In genomic region chrX:54178100-54178940, GRCh38 we compare ENCODE assay signal across 10 cellular contexts. TPM values are rescaled to one million over a fixed set of nuclear protein-coding genes. Genes with fewer than 3 reads are reported as not detected.
DNase-seq lines count a peak whose midpoint lies in the region; ATAC-seq, FAIRE-seq and TF ChIP-seq lines count a peak whose summit lies in the region.
"Had no signal": no experiment of that assay in that cellular context is flagged by ENCODE, and none has a peak within 500 bp of the region (broad histone marks: within the 10 kb centered on the region; RNA-seq: fewer than 3 reads in every experiment).

No MANE protein-coding gene starts in this region.

- no peak overlapping the region for H3K4me2 ChIP-seq in neural cell (ENCODE audit: low read length)

- peaks cover 23% of the 10 kb centered on the region for H3K79me2 ChIP-seq in neural cell (replicated peaks; ENCODE audit: insufficient read depth, low read length)

- H4K20me1 ChIP-seq in neural cell (ENCODE audit: insufficient read depth) = no peaks in the 10 kb centered on the region

- no peak for TF ChIP-seq CTCF in neural cell (IDR thresholded peaks at IDR 0.05; ENCODE audit: poor library complexity, severe bottlenecking)

- H3K27ac ChIP-seq in neural cell (ENCODE audit: low read length) = no peak overlapping the region

- no peak for FAIRE-seq in HTR-8/SVneo (lab: Jason Lieb, UNC)

- no peaks in the 10 kb centered on the region for H3K27me3 ChIP-seq in neural cell (ENCODE audit: insufficient read depth, low read depth, low read length)

- TF ChIP-seq EP300 in neural cell (conservative IDR thresholded peaks at IDR 0.05; ENCODE audit: poor library complexity, severe bottlenecking) = no peak

- H3F3A ChIP-seq in neural cell (ENCODE audit: insufficient read depth, low read length, poor library complexity, severe bottlenecking) = no peaks in the 10 kb centered on the region

- no peak overlapping the region for H2AFZ ChIP-seq in neural cell (ENCODE audit: low read depth, low read length)

- no peak overlapping the region for H3K9ac ChIP-seq in neural cell (ENCODE audit: low read length)

- no peaks in the 10 kb centered on the region for H3K36me3 ChIP-seq in neural cell (ENCODE audit: insufficient read depth, low read length)

- no peaks in the 10 kb centered on the region for H3K9me3 ChIP-seq in neural cell (ENCODE audit: low read length)

- DNase-seq in GM03348 (ENCODE audit: low spot score) (peak; percentile 38), HTR-8/SVneo (ENCODE audit: insufficient read length, low spot score) (peak; percentile 25), astrocyte of the hippocampus (ENCODE audit: low read depth, low spot score) (peak; percentile 42), Ammon's horn (ENCODE audit: low spot score) (no peak)
- DNase-seq: activated CD4-positive, alpha-beta T cell treated with anti-CD3 and anti-CD28 coated beads, Interleukin-2, amount 10 ng/mL, durations not matched to agents 7 days and 5 days; NCI-H1092 had no signal

- ATAC-seq in HG03571 (IDR thresholded peaks at IDR 0.05; ENCODE audit: unreplicated experiment) (no peak), HG03439 (IDR thresholded peaks at IDR 0.05; ENCODE audit: unreplicated experiment) (no peak), GM18873 (IDR thresholded peaks at IDR 0.05; ENCODE audit: low FRiP score, unreplicated experiment) (no peak)

- no peaks in the 10 kb centered on the region for H3K9me2 ChIP-seq in neural cell (ENCODE audit: insufficient read depth, low read length)

- TF ChIP-seq RAD21 in neural cell (conservative IDR thresholded peaks at IDR 0.05) = no peak

- peak overlapping the region; percentile 79 for H3K4me3 ChIP-seq in neural cell (ENCODE audit: low read length)

TF ChIP-seq in neural cell, 6 proteins besides CTCF, POLR2A, EP300 and RAD21:
- no peak for TF ChIP-seq TAF1 (IDR thresholded peaks at IDR 0.05; ENCODE audit: low read depth)
- TF ChIP-seq MXI1 (conservative IDR thresholded peaks at IDR 0.05; ENCODE audit: poor library complexity, severe bottlenecking) = no peak
- TF ChIP-seq EZH2 (IDR thresholded peaks at IDR 0.05; ENCODE audit: borderline replicate concordance, insufficient read depth, low read length, poor library complexity, severe bottlenecking) = no peak
- no peak for TF ChIP-seq POLR2AphosphoS5 (IDR thresholded peaks at IDR 0.05)
- TF ChIP-seq, protein P1, sequence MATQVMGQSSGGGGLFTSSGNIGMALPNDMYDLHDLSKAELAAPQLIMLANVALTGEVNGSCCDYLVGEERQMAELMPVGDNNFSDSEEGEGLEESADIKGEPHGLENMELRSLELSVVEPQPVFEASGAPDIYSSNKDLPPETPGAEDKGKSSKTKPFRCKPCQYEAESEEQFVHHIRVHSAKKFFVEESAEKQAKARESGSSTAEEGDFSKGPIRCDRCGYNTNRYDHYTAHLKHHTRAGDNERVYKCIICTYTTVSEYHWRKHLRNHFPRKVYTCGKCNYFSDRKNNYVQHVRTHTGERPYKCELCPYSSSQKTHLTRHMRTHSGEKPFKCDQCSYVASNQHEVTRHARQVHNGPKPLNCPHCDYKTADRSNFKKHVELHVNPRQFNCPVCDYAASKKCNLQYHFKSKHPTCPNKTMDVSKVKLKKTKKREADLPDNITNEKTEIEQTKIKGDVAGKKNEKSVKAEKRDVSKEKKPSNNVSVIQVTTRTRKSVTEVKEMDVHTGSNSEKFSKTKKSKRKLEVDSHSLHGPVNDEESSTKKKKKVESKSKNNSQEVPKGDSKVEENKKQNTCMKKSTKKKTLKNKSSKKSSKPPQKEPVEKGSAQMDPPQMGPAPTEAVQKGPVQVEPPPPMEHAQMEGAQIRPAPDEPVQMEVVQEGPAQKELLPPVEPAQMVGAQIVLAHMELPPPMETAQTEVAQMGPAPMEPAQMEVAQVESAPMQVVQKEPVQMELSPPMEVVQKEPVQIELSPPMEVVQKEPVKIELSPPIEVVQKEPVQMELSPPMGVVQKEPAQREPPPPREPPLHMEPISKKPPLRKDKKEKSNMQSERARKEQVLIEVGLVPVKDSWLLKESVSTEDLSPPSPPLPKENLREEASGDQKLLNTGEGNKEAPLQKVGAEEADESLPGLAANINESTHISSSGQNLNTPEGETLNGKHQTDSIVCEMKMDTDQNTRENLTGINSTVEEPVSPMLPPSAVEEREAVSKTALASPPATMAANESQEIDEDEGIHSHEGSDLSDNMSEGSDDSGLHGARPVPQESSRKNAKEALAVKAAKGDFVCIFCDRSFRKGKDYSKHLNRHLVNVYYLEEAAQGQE (IDR thresholded peaks at IDR 0.05; ENCODE audit: borderline replicate concordance) = no peak
- TF ChIP-seq SMC3 (conservative IDR thresholded peaks at IDR 0.05; ENCODE audit: poor library complexity) = no peak

RNA-seq across cellular contexts. Expression of gene FAM120C, which starts 4.7 kb away (rescaled TPM):
- 2.5 and 3.7 TPM in 2 replicates for polyA plus RNA-seq in neural cell
- polyA minus RNA-seq in neural cell = 5.8 and 6.1 TPM in 2 replicates
